In genomic region chr15:71143373-71144310, GRCh38 we compare ENCODE assay signal across 28 cellular contexts. TPM values are rescaled to one million over a fixed set of nuclear protein-coding genes. Genes with fewer than 3 reads are reported as not detected.
DNase-seq lines count a peak whose midpoint lies in the region; ATAC-seq and TF ChIP-seq lines count a peak whose summit lies in the region.
"Had no signal": no experiment of that assay in that cellular context is flagged by ENCODE, and none has a peak within 500 bp of the region (broad histone marks: within the 10 kb centered on the region; RNA-seq: fewer than 3 reads in every experiment).

No MANE protein-coding gene starts in this region.

- H3K36me3 ChIP-seq in liver (ENCODE audit: control insufficient read depth in 4 of 4, insufficient read depth in 3 of 4, low read depth in 1 of 4, low read length in 3 of 4) (no peaks in the 10 kb centered on the region), mucosa of descending colon (ENCODE audit: low read depth) (no peaks in the 10 kb centered on the region), aorta (ENCODE audit: control insufficient read depth in 1 of 2, insufficient read depth in 2 of 2, low read length in 1 of 2) (no peaks in the 10 kb centered on the region)
- H3K36me3 ChIP-seq: ascending aorta, cardiac muscle cell, upper lobe of left lung had no signal

- no peaks in the 10 kb centered on the region for H3K9me3 ChIP-seq in liver (ENCODE audit: control insufficient read depth in 4 of 4, low read length in 3 of 4)
- H3K9me3 ChIP-seq in mucosa of descending colon, result no peaks in the 10 kb centered on the region
- no peaks in the 10 kb centered on the region for H3K9me3 ChIP-seq in aorta (ENCODE audit: control insufficient read depth, low read length)
- H3K9me3 ChIP-seq: ascending aorta, upper lobe of left lung had no signal

- H3K4me1 ChIP-seq in liver (ENCODE audit: control insufficient read depth in 4 of 4, insufficient read depth in 4 of 4, low read length in 3 of 4) (peaks cover 2 to 66% (median 62%) of the 10 kb centered on the region in 4 donors), mucosa of descending colon (ENCODE audit: low read depth) (no peaks in the 10 kb centered on the region), aorta (ENCODE audit: control insufficient read depth in 1 of 2, insufficient read depth in 2 of 2, low read length in 2 of 2) (peaks cover 0 to 2% of the 10 kb centered on the region in 2 donors)

- H3K27me3 ChIP-seq in liver (ENCODE audit: control insufficient read depth in 4 of 4, insufficient read depth in 4 of 4, low read length in 3 of 4) (no peaks in the 10 kb centered on the region), aorta (ENCODE audit: control insufficient read depth in 1 of 2, insufficient read depth in 2 of 2, low read length in 1 of 2) (no peaks in the 10 kb centered on the region)
- H3K27me3 ChIP-seq: ascending aorta, cardiac muscle cell, upper lobe of left lung had no signal

- H3K27me3 Mint-ChIP-seq in stimulated activated naive CD8-positive, alpha-beta T cell treated with anti-CD3 and anti-CD28 coated beads, Interleukin-15, amount 100 ng/mL, for 72 hours, result peaks cover 21% of the 10 kb centered on the region
- H3K27me3 Mint-ChIP-seq: IgD-negative memory B cell had no signal

- H3K27ac ChIP-seq in liver (ENCODE audit: low read depth in 1 of 2, low read length in 2 of 2) (peak overlapping the region; percentile 59 to 82), aorta (ENCODE audit: low read depth in 1 of 2, low read length in 2 of 2) (no peak overlapping the region)
- H3K27ac ChIP-seq: ascending aorta, cardiac muscle cell, coronary artery, upper lobe of left lung had no signal

- H3K27ac Mint-ChIP-seq in stimulated activated naive CD8-positive, alpha-beta T cell treated with anti-CD3 and anti-CD28 coated beads, Interleukin-15, amount 100 ng/mL, for 72 hours, result peak overlapping the region in 1 of 2 donors; percentile 15
- H3K27ac Mint-ChIP-seq: activated CD4-positive, alpha-beta T cell treated with anti-CD3 and anti-CD28 coated beads, Interleukin-2, amount 10 ng/mL, durations not matched to agents 24 days and 14 days; activated naive CD8-positive, alpha-beta T cell; IgD-negative memory B cell; mesothelial cell of epicardium; naive thymus-derived CD4-positive, alpha-beta T cell; stimulated activated memory B cell treated with anti-CD40 and anti-IgM and Interleukin-4, amounts not matched to agents 10 μg/mL and 1 μg/mL and 100 μg/mL, for 72 hours had no signal

- H3K4me1 Mint-ChIP-seq in stimulated activated naive CD8-positive, alpha-beta T cell treated with anti-CD3 and anti-CD28 coated beads, Interleukin-15, amount 100 ng/mL, for 72 hours, result no peaks in the 10 kb centered on the region
- H3K4me1 Mint-ChIP-seq: activated CD4-positive, alpha-beta T cell treated with anti-CD3 and anti-CD28 coated beads, Interleukin-2, amount 10 ng/mL, durations not matched to agents 24 days and 14 days; IgD-negative memory B cell; naive thymus-derived CD4-positive, alpha-beta T cell; stimulated activated memory B cell treated with anti-CD40 and anti-IgM and Interleukin-4, amounts not matched to agents 10 μg/mL and 1 μg/mL and 100 μg/mL, for 72 hours had no signal

- peak; percentile 26 for ATAC-seq in Right ventricle myocardium superior (ENCODE audit: poor library complexity)
- no peak for ATAC-seq in HG03571 (IDR thresholded peaks at IDR 0.05; ENCODE audit: unreplicated experiment)
- ATAC-seq in mucosa of descending colon, result no peak
- no peak for ATAC-seq in stimulated activated naive CD8-positive, alpha-beta T cell treated with anti-CD3 and anti-CD28 coated beads, Interleukin-15, amount 100 ng/mL, for 72 hours
- ATAC-seq in aorta (ENCODE audit: low FRiP score), result no peak
- ATAC-seq: HCT116; naive thymus-derived CD4-positive, alpha-beta T cell; Panc1; stimulated activated memory B cell treated with anti-CD40 and anti-IgM and Interleukin-4, amounts not matched to agents 10 μg/mL and 1 μg/mL and 100 μg/mL, for 72 hours had no signal

- WGBS in liver, result 29% methylated on average over 10 of the region's 10 CpGs
- 87 to 89% methylated on average over 10 of the region's 10 CpGs for WGBS in aorta, 2 donors

- TF ChIP-seq CTCF in liver (IDR thresholded peaks at IDR 0.05; ENCODE audit: low read depth, low read length, missing input control) (no peak), mucosa of descending colon (IDR thresholded peaks at IDR 0.05) (no peak)

- H3K9me3 Mint-ChIP-seq in stimulated activated naive CD8-positive, alpha-beta T cell treated with anti-CD3 and anti-CD28 coated beads, Interleukin-15, amount 100 ng/mL, for 72 hours, result peaks cover 0 to under 1% of the 10 kb centered on the region in 2 donors
- H3K9me3 Mint-ChIP-seq: activated CD4-positive, alpha-beta T cell treated with anti-CD3 and anti-CD28 coated beads, Interleukin-2, amount 10 ng/mL, durations not matched to agents 24 days and 14 days; naive thymus-derived CD4-positive, alpha-beta T cell; stimulated activated memory B cell treated with anti-CD40 and anti-IgM and Interleukin-4, amounts not matched to agents 10 μg/mL and 1 μg/mL and 100 μg/mL, for 72 hours had no signal

- intact Hi-C loops in Right ventricle myocardium superior (cut with DNase I), result no loop called here
- intact Hi-C loops in cardiac septum (cut with DNase I), result no loop called here
- intact Hi-C loops in mucosa of descending colon (cut with DNase I, micrococcal nuclease), result no loop called here
- intact Hi-C loops in aorta (cut with DNase I), result no loop called here

- DNase-seq in Right ventricle myocardium superior (no peak), cardiac septum (ENCODE audit: low spot score) (no peak), amniotic epithelial cell (ENCODE audit: low read depth) (peak; percentile 50), mucosa of descending colon (no peak), aorta (no peak)
- no peak for DNase-seq in stimulated activated naive CD8-positive, alpha-beta T cell treated with anti-CD3 and anti-CD28 coated beads, Interleukin-15, amount 100 ng/mL, for 72 hours
- DNase-seq: activated CD4-positive, alpha-beta T cell treated with anti-CD3 and anti-CD28 coated beads, Interleukin-2, amount 10 ng/mL, durations not matched to agents 24 days and 14 days; effector CD8-positive, alpha-beta T cell; naive thymus-derived CD4-positive, alpha-beta T cell; NCI-H1092; NCI-H2029; NCI-H524 treated with DMSO at 0.1 percent for 48 hours; nucleus accumbens; substantia nigra; SW 1271; upper lobe of left lung had no signal

- peak overlapping the region in 1 of 2 donors; percentile 12 for H3K9ac ChIP-seq in liver (ENCODE audit: low read depth in 1 of 2, low read length in 2 of 2)

- H3K4me3 ChIP-seq in liver (ENCODE audit: low read depth in 1 of 3, low read length in 3 of 3), result no peak overlapping the region
- no peak overlapping the region for H3K4me3 ChIP-seq in mucosa of descending colon
- H3K4me3 ChIP-seq in aorta (ENCODE audit: low read length in 2 of 2), result no peak overlapping the region
- H3K4me3 ChIP-seq: ascending aorta, cardiac muscle cell, coronary artery, upper lobe of left lung had no signal

- TF ChIP-seq RAD21 in liver (IDR thresholded peaks at IDR 0.05), result peak in 1 of 2 donors; percentile 26

- H3K4me3 Mint-ChIP-seq in stimulated activated naive CD8-positive, alpha-beta T cell treated with anti-CD3 and anti-CD28 coated beads, Interleukin-15, amount 100 ng/mL, for 72 hours, result no peak overlapping the region
- H3K4me3 Mint-ChIP-seq: activated CD4-positive, alpha-beta T cell treated with anti-CD3 and anti-CD28 coated beads, Interleukin-2, amount 10 ng/mL, durations not matched to agents 24 days and 14 days; activated naive CD8-positive, alpha-beta T cell; IgD-negative memory B cell; mesothelial cell of epicardium; naive thymus-derived CD4-positive, alpha-beta T cell; stimulated activated memory B cell treated with anti-CD40 and anti-IgM and Interleukin-4, amounts not matched to agents 10 μg/mL and 1 μg/mL and 100 μg/mL, for 72 hours had no signal

TF ChIP-seq in liver, 16 proteins besides CTCF, POLR2A, EP300 and RAD21 (continues in another document):
- TF ChIP-seq MAX (IDR thresholded peaks at IDR 0.05) (peak; percentile 31), YY1 (IDR thresholded peaks at IDR 0.05) (peak; percentile 43), RXRA (IDR thresholded peaks at IDR 0.05) (peak; percentile 83 to 95), EGR1 (IDR thresholded peaks at IDR 0.05; ENCODE audit: low read depth in 2 of 2) (no peak), FOXA2 (IDR thresholded peaks at IDR 0.05) (no peak), ZBTB33 (IDR thresholded peaks at IDR 0.05) (no peak), HNF4A (conservative IDR thresholded peaks at IDR 0.05) (peak; percentile 57 to 65), NR2F2 (IDR thresholded peaks at IDR 0.05) (peak; percentile 53), TAF1 (conservative IDR thresholded peaks at IDR 0.05) (no peak), SP1 (IDR thresholded peaks at IDR 0.05) (peak; percentile 38), HNF4G (IDR thresholded peaks at IDR 0.05) (no peak)

RNA-seq across cellular contexts. Expression of gene THSD4, which starts 28.4 kb away (rescaled TPM):
- total RNA-seq in Right ventricle myocardium superior, result 75.6 TPM
- 116 TPM for total RNA-seq in cardiac septum
- total RNA-seq in liver, result 10 to 100 TPM in 1 of 2 donors, under 1 TPM in 1; 0.23 to 11.5 TPM
- polyA plus RNA-seq in liver, result 1 to 10 TPM; 1.3 to 2.5 TPM
- total RNA-seq in mucosa of descending colon, result 10 to 100 TPM; 18.3 to 46.2 (median 27.1) TPM
- 100 to 1,000 TPM in 1 of 2 donors, 10 to 100 TPM in 1; 53.8 to 143 TPM for total RNA-seq in aorta
- 1 to 10 TPM; 6.3 to 6.9 TPM for polyA plus RNA-seq in aorta
- total RNA-seq: activated CD4-positive, alpha-beta T cell treated with anti-CD3 and anti-CD28 coated beads, Interleukin-2, amount 10 ng/mL, durations not matched to agents 24 days and 14 days; activated CD8-positive, alpha-beta memory T cell treated with anti-CD3 and anti-CD28 coated beads for 36 hours; naive thymus-derived CD4-positive, alpha-beta T cell had no signal
- polyA plus RNA-seq: IgD-negative memory B cell; naive thymus-derived CD4-positive, alpha-beta T cell had no signal

Comparison
In these comparisons a context has a peak if more than half of its experiments do, and no peak if none do; other contexts are left out.
1. H3K27ac ChIP-seq: peak in liver (2 of 2); none in aorta (0 of 2).